Comparison of ENCODE assay signal across 8 cellular contexts in the genomic region with DNA sequence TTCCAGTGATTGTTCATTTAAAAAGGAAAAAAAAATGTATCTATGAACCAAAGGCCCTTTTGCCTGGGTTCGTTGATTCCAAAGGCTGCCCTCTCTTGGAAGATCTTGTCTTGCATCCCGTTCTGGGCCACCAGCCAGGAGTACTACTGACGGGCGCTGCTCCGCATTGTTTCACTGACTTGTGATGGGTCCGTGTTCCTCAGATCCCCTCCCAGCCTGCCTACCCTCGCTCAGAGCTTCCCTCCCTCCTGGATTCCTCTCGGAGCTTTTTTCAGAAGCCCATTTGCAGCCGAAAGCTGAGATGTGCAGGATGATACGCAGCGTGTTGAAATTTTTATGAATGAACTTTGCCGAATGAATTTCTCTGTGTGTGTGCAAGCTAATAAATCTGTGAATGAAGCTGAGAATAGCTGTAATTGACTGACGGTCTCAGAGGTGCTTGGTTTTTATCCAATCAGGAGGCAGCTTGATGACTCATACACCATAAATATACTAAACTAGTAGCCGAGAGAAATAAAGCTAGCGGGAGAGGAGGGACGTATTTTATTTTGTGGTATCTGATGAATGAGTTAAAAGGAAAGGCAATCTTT. TPM values are rescaled to one million over a fixed set of nuclear protein-coding genes. Genes with fewer than 3 reads are reported as not detected.
A peak's percentile ranks its signal among the peaks of the same experiment; 100 is the strongest.
DNase-seq lines count a peak whose midpoint lies in the region; FAIRE-seq and TF ChIP-seq lines count a peak whose summit lies in the region.

A gene with protein sequence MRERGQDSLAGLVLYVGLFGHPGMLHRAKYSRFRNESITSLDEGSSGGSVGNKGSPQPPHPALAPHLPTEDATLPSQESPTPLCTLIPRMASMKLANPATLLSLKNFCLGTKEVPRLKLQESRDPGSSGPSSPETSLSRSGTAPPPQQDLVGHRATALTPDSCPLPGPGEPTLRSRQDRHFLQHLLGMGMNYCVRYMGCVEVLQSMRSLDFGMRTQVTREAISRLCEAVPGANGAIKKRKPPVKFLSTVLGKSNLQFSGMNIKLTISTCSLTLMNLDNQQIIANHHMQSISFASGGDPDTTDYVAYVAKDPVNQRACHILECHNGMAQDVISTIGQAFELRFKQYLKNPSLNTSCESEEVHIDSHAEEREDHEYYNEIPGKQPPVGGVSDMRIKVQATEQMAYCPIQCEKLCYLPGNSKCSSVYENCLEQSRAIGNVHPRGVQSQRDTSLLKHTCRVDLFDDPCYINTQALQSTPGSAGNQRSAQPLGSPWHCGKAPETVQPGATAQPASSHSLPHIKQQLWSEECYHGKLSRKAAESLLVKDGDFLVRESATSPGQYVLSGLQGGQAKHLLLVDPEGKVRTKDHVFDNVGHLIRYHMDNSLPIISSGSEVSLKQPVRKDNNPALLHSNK (minus strand): TSS at position 396 of the 590 bp plus-strand sequence. CDS start 904 bp downstream, outside the sequence.

- 0 to 1% methylated on average over 16 of the region's 16 CpGs for WGBS in sigmoid colon, 2 donors

- H3K4me3 Mint-ChIP-seq in activated CD4-positive, alpha-beta T cell treated with anti-CD3 and anti-CD28 coated beads, Interleukin-2, amount 10 ng/mL, durations not matched to agents 24 days and 14 days, result peak within 1 kb of the TSS; percentile 78

- intact Hi-C loops in activated CD4-positive, alpha-beta T cell treated with anti-CD3 and anti-CD28 coated beads, Interleukin-2, amount 10 ng/mL, durations not matched to agents 24 days and 14 days (cut with micrococcal nuclease), result no loop called here
- intact Hi-C loops in sigmoid colon (cut with DNase I), result loop anchor here (5.0 kb wide), 2 partner anchors 86 to 101 kb away; a partner anchor contains a TSS

- TF ChIP-seq POLR2A in sigmoid colon (IDR thresholded peaks at IDR 0.05), result no peak

- no peaks in the 10 kb centered on the region for H3K27me3 Mint-ChIP-seq in activated CD4-positive, alpha-beta T cell treated with anti-CD3 and anti-CD28 coated beads, Interleukin-2, amount 10 ng/mL, durations not matched to agents 24 days and 14 days

- no peaks in the 10 kb centered on the region for H3K9me3 ChIP-seq in sigmoid colon

- peak; percentile 47 for FAIRE-seq in RCC 7860 (lab: Jason Lieb, UNC)

- H3K27ac ChIP-seq in sigmoid colon, result peak within 1 kb of the TSS; percentile 9 to 50 (median 36)

- peak; percentile 72 for DNase-seq in activated CD4-positive, alpha-beta T cell treated with anti-CD3 and anti-CD28 coated beads, Interleukin-2, amount 10 ng/mL, durations not matched to agents 24 days and 14 days
- no peak for DNase-seq in activated CD4-positive, alpha-beta T cell treated with anti-CD3 and anti-CD28 coated beads for 1 hour
- DNase-seq in HK-2 (ENCODE audit: unreplicated experiment) (peak; percentile 55), RCC 7860 (ENCODE audit: low spot score) (peak; percentile 27), choroid plexus epithelial cell (ENCODE audit: low read depth) (peak; percentile 90), inferior parietal cortex (ENCODE audit: extremely low spot score) (peak; percentile 77), sigmoid colon (peak; percentile 87)
- DNase-seq in effector CD4-positive, alpha-beta T cell, result no peak

- no peaks in the 10 kb centered on the region for H3K36me3 ChIP-seq in sigmoid colon

- H3K4me3 ChIP-seq in choroid plexus epithelial cell (ENCODE audit: low read depth, low read length) (peak within 1 kb of the TSS; percentile 69), sigmoid colon (peak within 1 kb of the TSS; percentile 33 to 56 (median 52))

- TF ChIP-seq EP300 in sigmoid colon (IDR thresholded peaks at IDR 0.05), result no peak

- H3K4me1 ChIP-seq in sigmoid colon, result peaks cover 0 to 23% (median 20%) of the 10 kb centered on the region in 4 donors

- H3K4me1 Mint-ChIP-seq in activated CD4-positive, alpha-beta T cell treated with anti-CD3 and anti-CD28 coated beads, Interleukin-2, amount 10 ng/mL, durations not matched to agents 24 days and 14 days, result peaks cover 50% of the 10 kb centered on the region

- peak within 1 kb of the TSS; percentile 85 for H3K27ac Mint-ChIP-seq in activated CD4-positive, alpha-beta T cell treated with anti-CD3 and anti-CD28 coated beads, Interleukin-2, amount 10 ng/mL, durations not matched to agents 24 days and 14 days

- no peaks in the 10 kb centered on the region for H3K27me3 ChIP-seq in sigmoid colon

- peaks cover 4% of the 10 kb centered on the region for H3K9me3 Mint-ChIP-seq in activated CD4-positive, alpha-beta T cell treated with anti-CD3 and anti-CD28 coated beads, Interleukin-2, amount 10 ng/mL, durations not matched to agents 24 days and 14 days

- TF ChIP-seq CTCF in choroid plexus epithelial cell (conservative IDR thresholded peaks at IDR 0.05; ENCODE audit: low read depth, low read length) (peak; percentile 50), sigmoid colon (IDR thresholded peaks at IDR 0.05) (peak in 1 of 4 experiments; percentile 18)

- peaks cover 17% of the 10 kb centered on the region for H3K36me3 Mint-ChIP-seq in activated CD4-positive, alpha-beta T cell treated with anti-CD3 and anti-CD28 coated beads, Interleukin-2, amount 10 ng/mL, durations not matched to agents 24 days and 14 days (ENCODE audit: low read depth)

RNA-seq across cellular contexts. Expression of the gene that starts here (rescaled TPM):
- 20.4 and 21.2 TPM in 2 replicates for total RNA-seq in activated CD4-positive, alpha-beta T cell treated with anti-CD3 and anti-CD28 coated beads, Interleukin-2, amount 10 ng/mL, durations not matched to agents 24 days and 14 days
- total RNA-seq in sigmoid colon, result 1 to 10 TPM; 2.1 to 4.6 (median 2.6) TPM
- polyA plus RNA-seq in sigmoid colon, result under 1 TPM in 2 of 3 donors, not detected in 1; under 0.01 to 0.64 TPM

Comparison
In these comparisons a context has a peak if more than half of its experiments do, and no peak if none do; other contexts are left out.
1. DNase-seq: peak in activated CD4-positive, alpha-beta T cell treated with anti-CD3 and anti-CD28 coated beads, Interleukin-2, amount 10 ng/mL, durations not matched to agents 24 days and 14 days (single experiment), HK-2 (single experiment), RCC 7860 (single experiment), choroid plexus epithelial cell (single experiment), inferior parietal cortex (single experiment) and sigmoid colon (single experiment); none in activated CD4-positive, alpha-beta T cell treated with anti-CD3 and anti-CD28 coated beads for 1 hour (single experiment) and effector CD4-positive, alpha-beta T cell (single experiment).